ENCODE assay signal across 11 cellular contexts in genomic region chr11:68828155-68828931, GRCh38. TPM values are rescaled to one million over a fixed set of nuclear protein-coding genes. Genes with fewer than 3 reads are reported as not detected.
DNase-seq lines count a peak whose midpoint lies in the region; ATAC-seq and TF ChIP-seq lines count a peak whose summit lies in the region.
"Had no signal": no experiment of that assay in that cellular context is flagged by ENCODE, and none has a peak within 500 bp of the region (broad histone marks: within the 10 kb centered on the region; RNA-seq: fewer than 3 reads in every experiment).

No MANE protein-coding gene starts in this region.

- H3K27ac ChIP-seq in C4-2B: peak overlapping the region; percentile 76
- H3K27ac ChIP-seq: SK-N-MC, suprapubic skin had no signal

- peaks cover 48% of the 10 kb centered on the region for H3K4me1 ChIP-seq in Loucy (ENCODE audit: insufficient read depth, low read length, poor library complexity, severe bottlenecking)

- no peaks in the 10 kb centered on the region for H3K9me3 ChIP-seq in Loucy (ENCODE audit: insufficient read depth, low read depth, low read length)
- H3K9me3 ChIP-seq: suprapubic skin had no signal

- no peaks in the 10 kb centered on the region for H3K9me2 ChIP-seq in Loucy (replicated peaks; ENCODE audit: low read depth, low read length)

- H3K36me3 Mint-ChIP-seq in natural killer cell treated with Interleukin-12 subunit alpha and Interleukin-12 subunit beta and Interleukin-15 and Interleukin-18, amount 100 ng/mL, for 72 hours: peaks cover 5% of the 10 kb centered on the region

- H3K9me3 Mint-ChIP-seq in natural killer cell treated with Interleukin-12 subunit alpha and Interleukin-12 subunit beta and Interleukin-15 and Interleukin-18, amount 100 ng/mL, for 72 hours: no peaks in the 10 kb centered on the region
- H3K9me3 Mint-ChIP-seq: IgD-negative memory B cell had no signal

- peak overlapping the region; percentile 42 for H3K4me3 ChIP-seq in Loucy (ENCODE audit: low read length, poor library complexity, severe bottlenecking)
- H3K4me3 ChIP-seq: SK-N-MC, suprapubic skin had no signal

- TF ChIP-seq CTCF in C4-2B (conservative IDR thresholded peaks at IDR 0.05) (no peak), Loucy (conservative IDR thresholded peaks at IDR 0.05; ENCODE audit: low read length) (no peak)

- no peaks in the 10 kb centered on the region for H3F3A ChIP-seq in Loucy (ENCODE audit: low read depth)

- DNase-seq in cerebellum (ENCODE audit: low spot score): peak; percentile 34
- no peak for DNase-seq in natural killer cell treated with Interleukin-12 subunit alpha and Interleukin-12 subunit beta and Interleukin-15 and Interleukin-18, amount 100 ng/mL, for 72 hours (ENCODE audit: low spot score)
- DNase-seq in activated effector memory CD4-positive, alpha-beta T cell treated with anti-CD3 and anti-CD28 coated beads, Interleukin-2, amount 50 U/mL, for 16 hours: no peak
- no peak for DNase-seq in globus pallidus (ENCODE audit: low spot score)

- H3K4me1 Mint-ChIP-seq in natural killer cell treated with Interleukin-12 subunit alpha and Interleukin-12 subunit beta and Interleukin-15 and Interleukin-18, amount 100 ng/mL, for 72 hours (ENCODE audit: low read depth in 2 of 2): peaks cover 34 to 55% of the 10 kb centered on the region in 2 donors

- H3K36me3 ChIP-seq in Loucy (ENCODE audit: insufficient read depth, low read length): peaks cover 24% of the 10 kb centered on the region; the same call in 1 of the 2 replicates
- H3K36me3 ChIP-seq: suprapubic skin had no signal

- H3K27me3 Mint-ChIP-seq in natural killer cell treated with Interleukin-12 subunit alpha and Interleukin-12 subunit beta and Interleukin-15 and Interleukin-18, amount 100 ng/mL, for 72 hours: no peaks in the 10 kb centered on the region
- H3K27me3 Mint-ChIP-seq: IgD-negative memory B cell had no signal

- peaks cover 100% of the 10 kb centered on the region for H3K79me2 ChIP-seq in Loucy (ENCODE audit: insufficient read depth, low read length)

- peak overlapping the region; percentile 58 for H3K4me3 Mint-ChIP-seq in natural killer cell treated with Interleukin-12 subunit alpha and Interleukin-12 subunit beta and Interleukin-15 and Interleukin-18, amount 100 ng/mL, for 72 hours

- H2AFZ ChIP-seq in Loucy (ENCODE audit: low read length): no peak overlapping the region

- peak overlapping the region; percentile 56 to 96 for H3K27ac Mint-ChIP-seq in natural killer cell treated with Interleukin-12 subunit alpha and Interleukin-12 subunit beta and Interleukin-15 and Interleukin-18, amount 100 ng/mL, for 72 hours

- no peaks in the 10 kb centered on the region for H3K27me3 ChIP-seq in Loucy (ENCODE audit: insufficient read depth, low read length, poor library complexity, severe bottlenecking)
- H3K27me3 ChIP-seq: suprapubic skin had no signal

- peak overlapping the region; percentile 57 for H3K4me2 ChIP-seq in Loucy (ENCODE audit: low read depth, low read length, poor library complexity, severe bottlenecking)

- peaks cover 54% of the 10 kb centered on the region for H4K20me1 ChIP-seq in Loucy (ENCODE audit: insufficient read depth, low read length, poor library complexity, severe bottlenecking)

- ATAC-seq in natural killer cell treated with Interleukin-12 subunit alpha and Interleukin-12 subunit beta and Interleukin-15 and Interleukin-18, amount 100 ng/mL, for 72 hours: peak; percentile 64 to 65
- ATAC-seq in HG03045 (IDR thresholded peaks at IDR 0.05; ENCODE audit: unreplicated experiment) (no peak), HG02642 (IDR thresholded peaks at IDR 0.05; ENCODE audit: poor library complexity, unreplicated experiment) (no peak)

- peak overlapping the region; percentile 70 for H3K9ac ChIP-seq in Loucy (ENCODE audit: low read depth, low read length, poor library complexity, severe bottlenecking)

RNA-seq across cellular contexts. Expression of gene CPT1A, which starts 13.4 kb away (rescaled TPM):
- total RNA-seq in cerebellum: 10.2 TPM
- total RNA-seq in natural killer cell treated with Interleukin-12 subunit alpha and Interleukin-12 subunit beta and Interleukin-15 and Interleukin-18, amount 100 ng/mL, for 72 hours: 10 to 100 TPM; 26.7 to 32.3 TPM

Comparison
In these comparisons a context has a peak if more than half of its experiments do, and no peak if none do; other contexts are left out.
1. ATAC-seq: peak in natural killer cell treated with Interleukin-12 subunit alpha and Interleukin-12 subunit beta and Interleukin-15 and Interleukin-18, amount 100 ng/mL, for 72 hours (2 of 2); none in HG03045 (single experiment) and HG02642 (single experiment).